ENCODE assay signal across 2 cellular contexts in the genomic region with DNA sequence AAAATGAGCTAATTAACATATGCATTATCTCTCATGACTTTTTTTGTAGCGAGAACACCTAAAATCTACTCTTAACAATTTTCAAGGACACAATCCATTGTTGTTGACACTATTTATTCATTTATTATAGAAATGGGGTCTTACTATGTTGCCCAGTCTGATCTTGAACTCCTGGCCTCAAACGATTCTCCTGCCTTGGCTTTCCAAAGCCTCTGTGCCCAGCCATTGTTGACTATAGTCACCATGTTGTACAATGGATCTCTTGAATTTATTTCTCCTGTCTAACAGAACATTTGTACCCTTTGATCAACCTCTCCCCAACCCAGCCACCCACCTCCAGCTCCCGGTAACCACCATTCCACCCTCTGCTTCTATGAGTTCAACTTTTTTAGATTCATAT.
TF ChIP-seq lines count a peak whose summit lies in the region.

No MANE protein-coding gene starts in this region.

TF ChIP-seq in HepG2, 621 proteins besides CTCF, POLR2A, EP300 and RAD21:
- TF ChIP-seq ZNF121 (CRISPR knock-in tag; IDR thresholded peaks at IDR 0.05), result peak; percentile 62; the same call in 1 of the 2 replicates
- no peak for TF ChIP-seq ZC3H4 (CRISPR knock-in tag; IDR thresholded peaks at IDR 0.05; ENCODE audit: borderline replicate concordance)

TF ChIP-seq in K562, 482 proteins besides CTCF, POLR2A, EP300 and RAD21:
- TF ChIP-seq ZNF121 (CRISPR knock-in tag; conservative IDR thresholded peaks at IDR 0.05) (peak; percentile 63; the same call in 1 of the 2 replicates), XRCC4 (IDR thresholded peaks at IDR 0.05; ENCODE audit: extremely low read depth, insufficient read depth, insufficient read length) (no peak), RBM25 (IDR thresholded peaks at IDR 0.05; ENCODE audit: low read depth, low read length, severe bottlenecking) (peak; percentile 19)
TF ChIP-seq in K562: peak in this region for 2.
